In the genomic region with DNA sequence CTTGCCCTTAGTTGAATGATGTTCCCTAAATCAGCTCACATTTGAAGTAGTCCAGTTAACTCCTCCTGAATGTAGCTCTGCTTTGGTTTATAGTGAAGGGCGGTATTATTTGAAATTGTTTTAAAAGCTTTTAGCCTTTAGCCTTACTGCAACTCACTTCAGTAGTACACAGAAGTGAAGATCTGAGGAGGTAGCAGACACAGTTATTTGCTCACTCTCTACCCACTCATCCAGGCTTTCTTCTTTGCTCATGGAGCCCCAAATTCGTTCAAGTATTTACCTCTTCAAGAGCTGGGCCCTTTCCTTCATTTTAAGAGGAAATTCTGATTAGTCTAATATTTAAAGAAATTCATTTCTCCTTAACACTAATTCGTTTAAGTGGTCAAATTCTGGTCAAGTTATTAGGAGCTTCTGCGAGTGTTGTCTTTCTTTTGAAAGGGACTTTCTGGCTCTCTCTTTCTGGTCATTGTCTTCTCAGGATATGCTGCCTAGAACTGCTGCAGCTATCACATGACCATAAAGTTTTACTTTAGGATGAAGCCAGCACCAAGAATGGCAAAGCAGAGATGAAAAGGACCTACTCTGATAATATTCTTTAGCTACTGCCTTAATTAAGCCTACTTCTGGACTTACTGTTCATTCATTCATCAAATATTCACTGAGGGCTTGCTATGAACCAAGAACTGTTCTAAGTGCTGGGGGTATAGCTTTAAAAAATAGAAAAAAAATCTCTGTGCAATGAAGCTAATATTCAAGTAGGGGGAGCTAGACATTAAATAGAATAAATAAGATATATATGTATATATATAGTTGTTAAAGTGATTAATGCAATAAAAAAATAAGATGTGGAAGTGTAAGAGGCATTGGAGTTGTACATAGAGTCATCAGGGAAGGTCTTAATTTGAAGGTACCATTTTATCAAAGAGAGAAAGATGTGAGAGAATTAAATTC, we compare ENCODE assay signal across 11 cellular contexts.
DNase-seq lines count a peak whose midpoint lies in the region; ATAC-seq, FAIRE-seq and TF ChIP-seq lines count a peak whose summit lies in the region.
"Had no signal": no experiment of that assay in that cellular context is flagged by ENCODE, and none has a peak within 500 bp of the region (broad histone marks: within the 10 kb centered on the region; RNA-seq: fewer than 3 reads in every experiment).

No MANE protein-coding gene starts in this region.

- H3K9me3 ChIP-seq in BE2C: no peaks in the 10 kb centered on the region
- H3K9me3 ChIP-seq: pancreas had no signal

- no peaks in the 10 kb centered on the region for H3K4me1 ChIP-seq in BE2C
- H3K4me1 ChIP-seq: pancreas had no signal

- no peak overlapping the region for H3K27ac ChIP-seq in dorsolateral prefrontal cortex
- H3K27ac ChIP-seq: pancreas had no signal

- FAIRE-seq in RCC 7860 (lab: Jason Lieb, UNC): peak; percentile 63
- FAIRE-seq: urothelium cell line had no signal

- H3K27me3 ChIP-seq in BE2C (no peaks in the 10 kb centered on the region; the same call in none of the 2 replicates), dorsolateral prefrontal cortex (no peaks in the 10 kb centered on the region)
- H3K27me3 ChIP-seq: pancreas had no signal

- DNase-seq in BE2C (no peak), RCC 7860 (ENCODE audit: low spot score) (no peak), fibroblast of mammary gland (ENCODE audit: low read depth) (peak; percentile 29), germinal center (ENCODE audit: low spot score) (no peak), dorsolateral prefrontal cortex (no peak)
- DNase-seq in activated CD4-positive, CD25-positive, alpha-beta regulatory T cell treated with anti-CD3 and anti-CD28 coated beads, Interleukin-2, amount 50 U/mL, for 72 hours: no peak
- DNase-seq: activated T-cell treated with anti-CD3 and anti-CD28 coated beads, Interleukin-2, amount 50 U/mL, for 48 hours; pancreas had no signal

- H3K36me3 ChIP-seq in BE2C: no peaks in the 10 kb centered on the region
- H3K36me3 ChIP-seq: pancreas had no signal

- no peak overlapping the region for H3K4me3 ChIP-seq in BE2C (ENCODE audit: low read depth, low read length)
- H3K4me3 ChIP-seq in fibroblast of mammary gland (ENCODE audit: control insufficient read depth, low read depth, low read length): no peak overlapping the region
- H3K4me3 ChIP-seq in dorsolateral prefrontal cortex: no peak overlapping the region
- H3K4me3 ChIP-seq: pancreas had no signal

- TF ChIP-seq CTCF in BE2C (IDR thresholded peaks at IDR 0.05; ENCODE audit: low read depth, low read length) (0 out of 2 replicates have a peak, but pooled peaks have one; percentile 6), fibroblast of mammary gland (conservative IDR thresholded peaks at IDR 0.05; ENCODE audit: control insufficient read depth, insufficient read depth, low read depth, low read length) (peak; percentile 41), dorsolateral prefrontal cortex (IDR thresholded peaks at IDR 0.05 in 54 of 56, conservative IDR thresholded peaks at IDR 0.05 in 2 of 56; ENCODE audit: low read depth in 1 of 56, partially characterized antibody in 56 of 56) (peak in 1 of 56 donors; percentile 14)

- intact Hi-C loops in dorsolateral prefrontal cortex (cut with DNase I): no loop called here

- ATAC-seq in GM19023 (IDR thresholded peaks at IDR 0.05; ENCODE audit: unreplicated experiment) (peak; percentile 74), GM19035 (IDR thresholded peaks at IDR 0.05; ENCODE audit: unreplicated experiment) (no peak)
